1 cellular context compared by ENCODE assay signal in genomic region chr7:41835977-41836530, GRCh38.
TF ChIP-seq lines count a peak whose summit lies in the region.

No MANE protein-coding gene starts in this region.

TF ChIP-seq in GM23338, 12 proteins besides CTCF, POLR2A, EP300 and RAD21 (continued from another document):
- no peak for TF ChIP-seq ZNF462 (CRISPR knock-in tag; IDR thresholded peaks at IDR 0.05)
- TF ChIP-seq POLR2AphosphoS5 (IDR thresholded peaks at IDR 0.05; ENCODE audit: low read depth): no peak
- no peak for TF ChIP-seq JUNB (IDR thresholded peaks at IDR 0.05; ENCODE audit: unreplicated experiment)
- TF ChIP-seq EZH2phosphoT487 (IDR thresholded peaks at IDR 0.05; ENCODE audit: unreplicated experiment): no peak
- TF ChIP-seq ETS1 (IDR thresholded peaks at IDR 0.05): no peak
- TF ChIP-seq EZH2 (IDR thresholded peaks at IDR 0.05; ENCODE audit: low read depth, unreplicated experiment): no peak
- no peak for TF ChIP-seq REST (IDR thresholded peaks at IDR 0.05; ENCODE audit: unreplicated experiment)
- TF ChIP-seq CREB1 (CRISPR knock-in tag; IDR thresholded peaks at IDR 0.05; ENCODE audit: low read depth): no peak
- no peak for TF ChIP-seq ZNF331 (CRISPR knock-in tag; IDR thresholded peaks at IDR 0.05; ENCODE audit: low read depth)
